In the genomic region with DNA sequence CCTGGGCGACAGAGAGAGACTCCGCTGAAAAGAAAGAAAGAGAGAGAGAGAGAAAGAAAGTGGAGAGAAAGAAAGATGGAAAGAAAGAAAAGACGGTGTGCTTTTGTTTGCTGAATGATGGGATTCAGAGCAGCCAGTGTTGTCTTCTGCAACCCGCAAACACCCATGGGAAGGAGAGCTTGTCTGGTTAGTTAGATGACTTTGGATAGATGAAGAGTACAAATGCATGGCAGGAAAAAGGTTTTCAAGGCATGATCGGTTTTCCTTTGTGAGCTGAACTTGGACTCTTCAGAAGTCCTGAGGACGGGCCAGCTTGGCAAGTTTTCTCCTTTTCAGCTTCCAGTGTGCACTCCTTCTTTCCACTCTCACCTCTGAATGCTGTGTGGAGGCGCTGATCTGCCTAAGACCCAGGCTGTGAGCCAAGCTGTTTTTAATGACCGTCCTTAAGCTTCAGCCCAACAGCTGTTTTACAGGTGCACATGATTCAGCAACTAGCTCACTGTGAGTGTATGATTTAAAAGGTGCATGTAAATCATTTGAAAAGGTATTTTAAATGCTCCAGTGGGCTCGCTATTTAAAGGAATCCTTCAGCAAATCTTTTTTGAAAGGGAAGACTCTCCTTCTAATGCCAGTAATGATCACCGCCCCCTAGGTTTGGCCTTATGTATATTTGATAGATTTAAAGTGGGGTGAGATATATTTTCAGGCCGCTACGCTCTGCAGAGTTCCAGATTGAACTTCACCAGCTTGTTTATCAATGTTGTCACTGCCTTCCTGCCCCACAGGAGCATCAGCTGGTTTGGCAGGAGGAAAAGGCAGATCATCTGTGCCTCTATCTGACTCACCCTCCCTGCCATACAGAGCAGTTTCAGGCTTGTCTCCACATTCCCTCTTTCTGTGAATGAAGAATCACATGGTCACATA, we compare ENCODE assay signal across 8 cellular contexts.
DNase-seq lines count a peak whose midpoint lies in the region; ATAC-seq, FAIRE-seq and TF ChIP-seq lines count a peak whose summit lies in the region.

No MANE protein-coding gene starts in this region.

- no peak overlapping the region for H3K27ac ChIP-seq in OCI-LY7 (ENCODE audit: low read depth, low read length, poor library complexity, severe bottlenecking)
- peak overlapping the region in 1 of 4 donors; percentile 14 for H3K27ac ChIP-seq in pancreas

- H3K9me3 ChIP-seq in OCI-LY7 (ENCODE audit: low read length) (no peaks in the 10 kb centered on the region), pancreas (no peaks in the 10 kb centered on the region)

- H3K4me2 ChIP-seq in OCI-LY7 (ENCODE audit: low read length): no peak overlapping the region; the same call in 1 of the 2 replicates

- no peaks in the 10 kb centered on the region for H3K4me1 ChIP-seq in OCI-LY7 (ENCODE audit: insufficient read depth, low read length, poor library complexity, severe bottlenecking)
- peaks cover 4 to 11% (median 8%) of the 10 kb centered on the region in 3 donors for H3K4me1 ChIP-seq in pancreas

- H4K20me1 ChIP-seq in OCI-LY7 (ENCODE audit: insufficient read depth, low read length): no peaks in the 10 kb centered on the region

- POLR2A ChIA-PET in OCI-LY7 (lab: Charles Lee): interaction anchor here (0.5 to 1.3 kb wide), 3 partner anchors 11 to 538 kb away, joined by 3 to 4 read pairs (median 3); no protein-coding TSS in a partner anchor

- CTCF ChIA-PET in OCI-LY7 (lab: Charles Lee; ENCODE audit: unreplicated experiment): no interaction called here

- BruUV-seq in OCI-LY7 (replicated peaks; lab: Mats Ljungman, UMichigan): no TSS peak

- ATAC-seq in pancreas (peak; percentile 67 to 82 (median 72)), GM19467 (IDR thresholded peaks at IDR 0.05; ENCODE audit: unreplicated experiment) (no peak), HG03565 (IDR thresholded peaks at IDR 0.05; ENCODE audit: unreplicated experiment) (no peak)

- H3K4me3 ChIP-seq in OCI-LY7 (ENCODE audit: low read depth, low read length, poor library complexity, severe bottlenecking) (no peak overlapping the region), fibroblast of the aortic adventitia (ENCODE audit: low read depth, low read length) (no peak overlapping the region), pancreas (no peak overlapping the region)

- DNase-seq in D341Med (ENCODE audit: low spot score) (peak; percentile 71), OCI-LY7 (ENCODE audit: low spot score) (peak; percentile 19), fibroblast of the aortic adventitia (ENCODE audit: low read depth) (peak; percentile 25), pancreas (peak in 2 of 6 donors; percentile 14 to 21), NCI-H345 treated with DMSO at 0.1 percent for 48 hours (lab: John Stamatoyannopoulos, UW; ENCODE audit: unreplicated experiment) (no peak), NCI-H1048 (lab: John Stamatoyannopoulos, UW) (no peak)

- no peak overlapping the region for H2AFZ ChIP-seq in OCI-LY7 (ENCODE audit: low read length)

- no peak for TF ChIP-seq CTCF in OCI-LY7 (conservative IDR thresholded peaks at IDR 0.05; ENCODE audit: low read length)
- TF ChIP-seq CTCF in fibroblast of the aortic adventitia (IDR thresholded peaks at IDR 0.05; ENCODE audit: insufficient read depth, low read length): no peak
- no peak for TF ChIP-seq CTCF in pancreas (IDR thresholded peaks at IDR 0.05)

- H3K79me2 ChIP-seq in OCI-LY7 (ENCODE audit: insufficient read depth, low read depth, low read length): no peaks in the 10 kb centered on the region

- no peak for FAIRE-seq in pancreas (lab: Jason Lieb, UNC)

- no peaks in the 10 kb centered on the region for H3K9me2 ChIP-seq in OCI-LY7 (ENCODE audit: insufficient read depth, low read length)

- intact Hi-C loops in OCI-LY7 (cut with micrococcal nuclease; ENCODE audit: unreplicated experiment) (no loop called here), pancreas (cut with DNase I) (no loop called here)

- no peaks in the 10 kb centered on the region for H3K27me3 ChIP-seq in pancreas

- 52 to 54% methylated on average over 12 of the region's 12 CpGs for WGBS in pancreas, 2 donors

- H3K36me3 ChIP-seq in OCI-LY7 (ENCODE audit: insufficient read depth, low read length): no peaks in the 10 kb centered on the region
- H3K36me3 ChIP-seq in pancreas: no peaks in the 10 kb centered on the region

Comparison
In these comparisons a context has a peak if more than half of its experiments do, and no peak if none do; other contexts are left out.
1. DNase-seq: peak in D341Med (single experiment), OCI-LY7 (single experiment) and fibroblast of the aortic adventitia (single experiment); none in NCI-H345 treated with DMSO at 0.1 percent for 48 hours (single experiment) and NCI-H1048 (single experiment).
2. ATAC-seq: peak in pancreas (4 of 4); none in GM19467 (single experiment) and HG03565 (single experiment).